ENCODE assay signal across 1 cellular context in genomic region chr20:3889489-3890409, GRCh38.
TF ChIP-seq lines count a peak whose summit lies in the region.

No MANE protein-coding gene starts in this region.

TF ChIP-seq in HepG2, 621 proteins besides CTCF, POLR2A, EP300 and RAD21 (continued from another document and continues in another):
- TF ChIP-seq E2F1 (CRISPR knock-in tag; IDR thresholded peaks at IDR 0.05) (peak; percentile 77), ZNF34 (CRISPR knock-in tag; IDR thresholded peaks at IDR 0.05; ENCODE audit: borderline replicate concordance) (no peak; the same call in 1 of the 2 replicates), EEA1 (CRISPR knock-in tag; IDR thresholded peaks at IDR 0.05; ENCODE audit: borderline replicate concordance) (peak; percentile 7; the same call in 1 of the 2 replicates), ZNF441 (CRISPR knock-in tag; IDR thresholded peaks at IDR 0.05; ENCODE audit: borderline replicate concordance) (no peak; the same call in none of the 2 replicates), ZFP36L2 (CRISPR knock-in tag; IDR thresholded peaks at IDR 0.05) (no peak), HDAC1 (CRISPR knock-in tag; IDR thresholded peaks at IDR 0.05) (peak; percentile 67; the same call in 1 of the 2 replicates), TAF1 (CRISPR knock-in tag; IDR thresholded peaks at IDR 0.05) (no peak), KMT2A (CRISPR knock-in tag; IDR thresholded peaks at IDR 0.05) (0 out of 2 replicates have a peak, but pooled peaks have one; percentile 46), GABPB1 (CRISPR knock-in tag; IDR thresholded peaks at IDR 0.05) (peak; percentile 20; the same call in 1 of the 2 replicates), ZNF678 (CRISPR knock-in tag; IDR thresholded peaks at IDR 0.05) (no peak), CHD2 (IDR thresholded peaks at IDR 0.05; ENCODE audit: low read depth, low read length) (peak; percentile 45; the same call in 1 of the 2 replicates), ZNF816 (CRISPR knock-in tag; IDR thresholded peaks at IDR 0.05; ENCODE audit: borderline replicate concordance) (peak; percentile 60; the same call in 1 of the 2 replicates), IRF1 (CRISPR knock-in tag; IDR thresholded peaks at IDR 0.05; ENCODE audit: low read depth) (0 out of 2 replicates have a peak, but pooled peaks have one; percentile 46), ZSCAN12 (CRISPR knock-in tag; IDR thresholded peaks at IDR 0.05) (no peak), ZNF841 (CRISPR knock-in tag; IDR thresholded peaks at IDR 0.05; ENCODE audit: borderline replicate concordance) (0 out of 2 replicates have a peak, but pooled peaks have one; percentile 70), ZNF879 (CRISPR knock-in tag; IDR thresholded peaks at IDR 0.05) (peak; percentile 8; the same call in 1 of the 2 replicates), ZNF574 (CRISPR knock-in tag; IDR thresholded peaks at IDR 0.05) (no peak), PRMT3 (CRISPR knock-in tag; IDR thresholded peaks at IDR 0.05; ENCODE audit: borderline replicate concordance, low read depth) (peak; percentile 53; the same call in 1 of the 2 replicates), E2F5 (CRISPR knock-in tag; conservative IDR thresholded peaks at IDR 0.05) (0 out of 2 replicates have a peak, but pooled peaks have one; percentile 57), ZNF746 (CRISPR knock-in tag; IDR thresholded peaks at IDR 0.05) (peak; percentile 54; the same call in 1 of the 2 replicates), KDM4B (CRISPR knock-in tag; IDR thresholded peaks at IDR 0.05) (0 out of 2 replicates have a peak, but pooled peaks have one; percentile 31), ZBTB38 (CRISPR knock-in tag; IDR thresholded peaks at IDR 0.05) (0 out of 2 replicates have a peak, but pooled peaks have one; percentile 7), MBD4 (IDR thresholded peaks at IDR 0.05; ENCODE audit: borderline replicate concordance, low read length) (no peak; the same call in 1 of the 2 replicates), PRDM10 (CRISPR knock-in tag; IDR thresholded peaks at IDR 0.05; ENCODE audit: low read depth) (no peak), ZNF235 (CRISPR knock-in tag; IDR thresholded peaks at IDR 0.05; ENCODE audit: borderline replicate concordance) (no peak), ZNF772 (CRISPR knock-in tag; IDR thresholded peaks at IDR 0.05) (no peak), FOXO1 (CRISPR knock-in tag; IDR thresholded peaks at IDR 0.05) (no peak; the same call in 1 of the 2 replicates), GABPA (IDR thresholded peaks at IDR 0.05; ENCODE audit: low read depth, low read length) (peak; percentile 69), GABPA (CRISPR knock-in tag; IDR thresholded peaks at IDR 0.05; ENCODE audit: low read depth) (peak; percentile 61; the same call in 1 of the 2 replicates), ZNF317 (CRISPR knock-in tag; IDR thresholded peaks at IDR 0.05) (no peak), RARA (CRISPR knock-in tag; IDR thresholded peaks at IDR 0.05) (no peak), ZNF331 (CRISPR knock-in tag; IDR thresholded peaks at IDR 0.05) (no peak), SIX1 (CRISPR knock-in tag; IDR thresholded peaks at IDR 0.05; ENCODE audit: borderline replicate concordance) (peak; percentile 19; the same call in 1 of the 2 replicates), ZNF3 (CRISPR knock-in tag; IDR thresholded peaks at IDR 0.05) (no peak; the same call in 1 of the 2 replicates), ZBTB20 (CRISPR knock-in tag; IDR thresholded peaks at IDR 0.05; ENCODE audit: borderline replicate concordance, low read depth) (0 out of 2 replicates have a peak, but pooled peaks have one; percentile 31), ZNF335 (CRISPR knock-in tag; IDR thresholded peaks at IDR 0.05) (no peak), ZNF468 (CRISPR knock-in tag; IDR thresholded peaks at IDR 0.05) (0 out of 2 replicates have a peak, but pooled peaks have one; percentile 70), CERS6 (CRISPR knock-in tag; IDR thresholded peaks at IDR 0.05) (no peak), ZXDC (CRISPR knock-in tag; IDR thresholded peaks at IDR 0.05) (peak; percentile 72; the same call in 1 of the 2 replicates), CBX2 (IDR thresholded peaks at IDR 0.05; ENCODE audit: low read depth, low read length) (no peak), CBX2 (CRISPR knock-in tag; IDR thresholded peaks at IDR 0.05; ENCODE audit: low read depth) (peak; percentile 56; the same call in 1 of the 2 replicates), POGZ (CRISPR knock-in tag; IDR thresholded peaks at IDR 0.05) (no peak), TOE1 (CRISPR knock-in tag; IDR thresholded peaks at IDR 0.05) (0 out of 2 replicates have a peak, but pooled peaks have one; percentile 10), MTA1 (CRISPR knock-in tag; IDR thresholded peaks at IDR 0.05; ENCODE audit: borderline replicate concordance) (peak; percentile 64; the same call in 1 of the 2 replicates), TEF (CRISPR knock-in tag; IDR thresholded peaks at IDR 0.05) (0 out of 2 replicates have a peak, but pooled peaks have one; percentile 38), ZFP36L1 (CRISPR knock-in tag; IDR thresholded peaks at IDR 0.05) (no peak; the same call in 1 of the 2 replicates), DBP (CRISPR knock-in tag; IDR thresholded peaks at IDR 0.05; ENCODE audit: not compliant biosample characterization) (peak; percentile 30), ZNF660 (CRISPR knock-in tag; IDR thresholded peaks at IDR 0.05; ENCODE audit: borderline replicate concordance, low read depth) (no peak; the same call in 1 of the 2 replicates), PATZ1 (CRISPR knock-in tag; IDR thresholded peaks at IDR 0.05) (peak; percentile 84)
